Comparison of ENCODE assay signal across 1 cellular context in the genomic region with DNA sequence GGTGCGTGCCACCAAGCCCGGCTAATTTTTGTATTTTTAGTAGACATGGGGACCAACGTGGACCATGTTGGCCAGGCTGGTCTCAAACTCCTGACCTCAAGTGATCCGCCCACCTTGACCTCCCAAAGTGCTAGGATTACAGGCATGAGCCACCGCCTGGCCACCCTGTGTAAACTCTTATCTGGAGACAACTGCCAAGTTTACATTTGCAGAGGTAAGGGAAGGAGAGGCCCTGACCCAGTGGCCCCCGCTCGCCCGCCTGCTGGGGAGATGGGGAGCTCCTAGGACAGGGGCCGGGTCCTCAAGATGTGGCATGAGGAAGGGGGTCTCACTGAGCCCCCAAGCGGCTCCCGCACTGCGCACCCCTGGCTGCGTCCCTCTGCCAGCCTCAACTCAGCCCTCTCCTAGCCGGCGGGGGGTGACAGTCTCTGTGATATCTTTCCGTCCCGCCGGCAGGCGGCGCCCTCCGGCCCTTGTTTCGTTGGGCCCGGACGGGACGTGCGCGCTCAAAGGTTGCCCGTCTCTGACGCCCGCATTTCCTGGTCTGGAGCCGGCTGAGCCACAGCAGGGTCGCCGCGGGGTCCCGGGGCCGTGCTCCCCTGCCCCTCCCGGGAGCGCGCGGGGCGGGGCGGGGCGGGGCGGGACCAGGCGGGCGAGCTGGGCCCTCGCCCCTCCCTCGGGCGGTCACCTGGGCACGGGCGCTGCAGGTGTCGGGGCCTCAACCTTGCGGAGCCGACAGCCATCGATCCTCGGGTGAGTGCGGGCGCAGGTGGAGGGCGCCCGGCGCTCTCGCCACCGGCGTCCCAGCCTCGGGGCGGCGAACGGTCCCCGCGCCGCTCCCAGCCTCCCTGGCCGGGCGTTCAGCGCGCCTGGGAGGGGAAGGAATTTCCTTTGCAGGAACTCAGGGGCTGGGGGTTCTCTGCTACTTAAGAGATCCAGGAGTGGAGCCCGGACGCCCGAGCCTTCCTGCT.
TF ChIP-seq lines count a peak whose summit lies in the region.

TSS of gene GPR160 (plus strand) at position 533 of the 971 bp plus-strand sequence. CDS start 45,978 bp downstream, outside the sequence.

TF ChIP-seq in HepG2, 621 proteins besides CTCF, POLR2A, EP300 and RAD21 (continued from another document and continues in another):
- TF ChIP-seq, protein P1, sequence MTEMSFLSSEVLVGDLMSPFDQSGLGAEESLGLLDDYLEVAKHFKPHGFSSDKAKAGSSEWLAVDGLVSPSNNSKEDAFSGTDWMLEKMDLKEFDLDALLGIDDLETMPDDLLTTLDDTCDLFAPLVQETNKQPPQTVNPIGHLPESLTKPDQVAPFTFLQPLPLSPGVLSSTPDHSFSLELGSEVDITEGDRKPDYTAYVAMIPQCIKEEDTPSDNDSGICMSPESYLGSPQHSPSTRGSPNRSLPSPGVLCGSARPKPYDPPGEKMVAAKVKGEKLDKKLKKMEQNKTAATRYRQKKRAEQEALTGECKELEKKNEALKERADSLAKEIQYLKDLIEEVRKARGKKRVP (CRISPR knock-in tag; IDR thresholded peaks at IDR 0.05): peak in 1 of 2 experiments; percentile 18; a peak in 1 of 4 replicates
- no peak for TF ChIP-seq JUNB (CRISPR knock-in tag; IDR thresholded peaks at IDR 0.05; ENCODE audit: borderline replicate concordance)
- TF ChIP-seq ZMAT3 (CRISPR knock-in tag; conservative IDR thresholded peaks at IDR 0.05): no peak
- no peak for TF ChIP-seq HNRNPLL (IDR thresholded peaks at IDR 0.05; ENCODE audit: low read depth, low read length, poor library complexity, severe bottlenecking)
- no peak for TF ChIP-seq ZBTB3 (CRISPR knock-in tag; IDR thresholded peaks at IDR 0.05; ENCODE audit: borderline replicate concordance, low read depth)
- no peak for TF ChIP-seq TOE1 (CRISPR knock-in tag; IDR thresholded peaks at IDR 0.05)
- TF ChIP-seq FOXO1 (CRISPR knock-in tag; IDR thresholded peaks at IDR 0.05): no peak
- TF ChIP-seq ZNF704 (CRISPR knock-in tag; IDR thresholded peaks at IDR 0.05; ENCODE audit: borderline replicate concordance): no peak; the same call in 1 of the 2 replicates
- peak; percentile 57; the same call in 1 of the 2 replicates for TF ChIP-seq ADNP (CRISPR knock-in tag; IDR thresholded peaks at IDR 0.05)
- no peak; the same call in 1 of the 2 replicates for TF ChIP-seq ZIK1 (CRISPR knock-in tag; IDR thresholded peaks at IDR 0.05; ENCODE audit: borderline replicate concordance, low read depth)
- TF ChIP-seq PLSCR1 (CRISPR knock-in tag; IDR thresholded peaks at IDR 0.05; ENCODE audit: borderline replicate concordance): no peak
- no peak for TF ChIP-seq ZNF335 (CRISPR knock-in tag; IDR thresholded peaks at IDR 0.05)
- no peak for TF ChIP-seq SRSF9 (IDR thresholded peaks at IDR 0.05; ENCODE audit: borderline replicate concordance, insufficient read depth, low read depth, low read length, poor library complexity, severe bottlenecking)
- no peak for TF ChIP-seq RBM39 (IDR thresholded peaks at IDR 0.05; ENCODE audit: low read depth, low read length, poor library complexity, severe bottlenecking)
- no peak for TF ChIP-seq ZNF333 (CRISPR knock-in tag; IDR thresholded peaks at IDR 0.05; ENCODE audit: borderline replicate concordance)
- no peak for TF ChIP-seq KAT2B (IDR thresholded peaks at IDR 0.05; ENCODE audit: borderline replicate concordance, low read depth, low read length)
- TF ChIP-seq AGO2 (optimal IDR thresholded peaks at IDR 0.05; ENCODE audit: low read depth, low read length): no peak
- peak; percentile 82 to 88 for TF ChIP-seq HMGXB4 (CRISPR knock-in tag; IDR thresholded peaks at IDR 0.05; ENCODE audit: borderline replicate concordance in 1 of 2, low read depth in 1 of 2)
- peak; percentile 86; the same call in 1 of the 2 replicates for TF ChIP-seq SMAD1 (CRISPR knock-in tag; IDR thresholded peaks at IDR 0.05; ENCODE audit: borderline replicate concordance, low read depth)
- TF ChIP-seq PAX8 (CRISPR knock-in tag; IDR thresholded peaks at IDR 0.05; ENCODE audit: borderline replicate concordance): 0 out of 2 replicates have a peak, but pooled peaks have one; percentile 77
- TF ChIP-seq PRDM10 (CRISPR knock-in tag; IDR thresholded peaks at IDR 0.05; ENCODE audit: low read depth): 0 out of 2 replicates have a peak, but pooled peaks have one; percentile 29
- peak; percentile 76; the same call in 1 of the 2 replicates for TF ChIP-seq KLF6 (CRISPR knock-in tag; IDR thresholded peaks at IDR 0.05)
- TF ChIP-seq ZNF18 (CRISPR knock-in tag; IDR thresholded peaks at IDR 0.05; ENCODE audit: insufficient replicate concordance): peak; percentile 33
- TF ChIP-seq, protein P2, sequence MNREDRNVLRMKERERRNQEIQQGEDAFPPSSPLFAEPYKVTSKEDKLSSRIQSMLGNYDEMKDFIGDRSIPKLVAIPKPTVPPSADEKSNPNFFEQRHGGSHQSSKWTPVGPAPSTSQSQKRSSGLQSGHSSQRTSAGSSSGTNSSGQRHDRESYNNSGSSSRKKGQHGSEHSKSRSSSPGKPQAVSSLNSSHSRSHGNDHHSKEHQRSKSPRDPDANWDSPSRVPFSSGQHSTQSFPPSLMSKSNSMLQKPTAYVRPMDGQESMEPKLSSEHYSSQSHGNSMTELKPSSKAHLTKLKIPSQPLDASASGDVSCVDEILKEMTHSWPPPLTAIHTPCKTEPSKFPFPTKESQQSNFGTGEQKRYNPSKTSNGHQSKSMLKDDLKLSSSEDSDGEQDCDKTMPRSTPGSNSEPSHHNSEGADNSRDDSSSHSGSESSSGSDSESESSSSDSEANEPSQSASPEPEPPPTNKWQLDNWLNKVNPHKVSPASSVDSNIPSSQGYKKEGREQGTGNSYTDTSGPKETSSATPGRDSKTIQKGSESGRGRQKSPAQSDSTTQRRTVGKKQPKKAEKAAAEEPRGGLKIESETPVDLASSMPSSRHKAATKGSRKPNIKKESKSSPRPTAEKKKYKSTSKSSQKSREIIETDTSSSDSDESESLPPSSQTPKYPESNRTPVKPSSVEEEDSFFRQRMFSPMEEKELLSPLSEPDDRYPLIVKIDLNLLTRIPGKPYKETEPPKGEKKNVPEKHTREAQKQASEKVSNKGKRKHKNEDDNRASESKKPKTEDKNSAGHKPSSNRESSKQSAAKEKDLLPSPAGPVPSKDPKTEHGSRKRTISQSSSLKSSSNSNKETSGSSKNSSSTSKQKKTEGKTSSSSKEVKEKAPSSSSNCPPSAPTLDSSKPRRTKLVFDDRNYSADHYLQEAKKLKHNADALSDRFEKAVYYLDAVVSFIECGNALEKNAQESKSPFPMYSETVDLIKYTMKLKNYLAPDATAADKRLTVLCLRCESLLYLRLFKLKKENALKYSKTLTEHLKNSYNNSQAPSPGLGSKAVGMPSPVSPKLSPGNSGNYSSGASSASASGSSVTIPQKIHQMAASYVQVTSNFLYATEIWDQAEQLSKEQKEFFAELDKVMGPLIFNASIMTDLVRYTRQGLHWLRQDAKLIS (CRISPR knock-in tag; IDR thresholded peaks at IDR 0.05): no peak
- no peak for TF ChIP-seq NCOA2 (CRISPR knock-in tag; IDR thresholded peaks at IDR 0.05)
- no peak for TF ChIP-seq XBP1 (CRISPR knock-in tag; IDR thresholded peaks at IDR 0.05)
- peak; percentile 66 for TF ChIP-seq BCL6 (CRISPR knock-in tag; IDR thresholded peaks at IDR 0.05)
- peak; percentile 49; the same call in 1 of the 2 replicates for TF ChIP-seq SP4 (CRISPR knock-in tag; IDR thresholded peaks at IDR 0.05)
- peak; percentile 47; the same call in 1 of the 2 replicates for TF ChIP-seq FOXK1 (CRISPR knock-in tag; IDR thresholded peaks at IDR 0.05; ENCODE audit: borderline replicate concordance, low read depth)
- TF ChIP-seq, protein P3, sequence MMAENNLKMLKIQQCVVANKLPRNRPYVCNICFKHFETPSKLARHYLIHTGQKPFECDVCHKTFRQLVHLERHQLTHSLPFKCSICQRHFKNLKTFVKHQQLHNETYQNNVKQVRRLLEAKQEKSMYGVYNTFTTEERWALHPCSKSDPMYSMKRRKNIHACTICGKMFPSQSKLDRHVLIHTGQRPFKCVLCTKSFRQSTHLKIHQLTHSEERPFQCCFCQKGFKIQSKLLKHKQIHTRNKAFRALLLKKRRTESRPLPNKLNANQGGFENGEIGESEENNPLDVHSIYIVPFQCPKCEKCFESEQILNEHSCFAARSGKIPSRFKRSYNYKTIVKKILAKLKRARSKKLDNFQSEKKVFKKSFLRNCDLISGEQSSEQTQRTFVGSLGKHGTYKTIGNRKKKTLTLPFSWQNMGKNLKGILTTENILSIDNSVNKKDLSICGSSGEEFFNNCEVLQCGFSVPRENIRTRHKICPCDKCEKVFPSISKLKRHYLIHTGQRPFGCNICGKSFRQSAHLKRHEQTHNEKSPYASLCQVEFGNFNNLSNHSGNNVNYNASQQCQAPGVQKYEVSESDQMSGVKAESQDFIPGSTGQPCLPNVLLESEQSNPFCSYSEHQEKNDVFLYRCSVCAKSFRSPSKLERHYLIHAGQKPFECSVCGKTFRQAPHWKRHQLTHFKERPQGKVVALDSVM (CRISPR knock-in tag; IDR thresholded peaks at IDR 0.05): 0 out of 2 replicates have a peak, but pooled peaks have one; percentile 48
- TF ChIP-seq CENPT (CRISPR knock-in tag; IDR thresholded peaks at IDR 0.05; ENCODE audit: low read depth): peak; percentile 42; the same call in 1 of the 2 replicates
- TF ChIP-seq SKI (IDR thresholded peaks at IDR 0.05; ENCODE audit: partially characterized antibody): no peak
- no peak for TF ChIP-seq ZNF569 (CRISPR knock-in tag; IDR thresholded peaks at IDR 0.05; ENCODE audit: borderline replicate concordance)
- no peak for TF ChIP-seq SP1 (IDR thresholded peaks at IDR 0.05)
- 0 out of 2 replicates have a peak, but pooled peaks have one; percentile 29 for TF ChIP-seq SP1 (CRISPR knock-in tag; IDR thresholded peaks at IDR 0.05)
- TF ChIP-seq ZBTB42 (CRISPR knock-in tag; IDR thresholded peaks at IDR 0.05): no peak
- TF ChIP-seq, protein P4, sequence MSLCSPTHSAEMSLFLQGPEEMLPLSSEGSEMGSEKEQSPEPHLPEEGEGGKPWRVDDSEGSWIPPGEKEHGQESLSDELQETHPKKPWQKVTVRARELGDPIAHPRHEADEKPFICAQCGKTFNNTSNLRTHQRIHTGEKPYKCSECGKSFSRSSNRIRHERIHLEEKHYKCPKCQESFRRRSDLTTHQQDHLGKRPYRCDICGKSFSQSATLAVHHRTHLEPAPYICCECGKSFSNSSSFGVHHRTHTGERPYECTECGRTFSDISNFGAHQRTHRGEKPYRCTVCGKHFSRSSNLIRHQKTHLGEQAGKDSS (CRISPR knock-in tag; IDR thresholded peaks at IDR 0.05; ENCODE audit: borderline replicate concordance, low read depth): peak; percentile 71; the same call in 1 of the 2 replicates
- no peak for TF ChIP-seq NCOR1 (IDR thresholded peaks at IDR 0.05; ENCODE audit: borderline replicate concordance, low read length)
